ENCODE assay signal across 10 cellular contexts in the genomic region with DNA sequence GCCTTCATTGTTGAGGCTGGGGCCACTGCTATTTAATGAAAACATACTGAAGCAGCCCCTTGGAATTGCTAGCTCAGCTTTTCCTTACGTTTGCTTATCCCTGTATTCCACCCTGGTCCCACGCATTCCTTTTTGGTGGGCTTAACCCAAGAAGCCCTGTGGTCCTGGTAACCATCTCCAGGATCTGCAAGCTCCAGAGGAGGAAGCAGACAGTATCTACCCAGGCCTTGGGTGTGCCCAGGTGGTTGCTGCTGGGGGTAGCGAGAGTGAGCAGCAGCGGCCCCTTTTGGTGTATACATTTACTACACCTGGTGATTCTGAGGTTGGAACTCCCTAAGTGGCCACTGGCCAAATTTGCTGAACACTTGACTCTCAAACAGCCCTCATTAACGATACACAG.
DNase-seq lines count a peak whose midpoint lies in the region; TF ChIP-seq lines count a peak whose summit lies in the region.
"Had no signal": no experiment of that assay in that cellular context is flagged by ENCODE, and none has a peak within 500 bp of the region (broad histone marks: within the 10 kb centered on the region; RNA-seq: fewer than 3 reads in every experiment).

No MANE protein-coding gene starts in this region.

- no peak overlapping the region for H3K4me3 Mint-ChIP-seq in endodermal cell
- H3K4me3 Mint-ChIP-seq: natural killer cell treated with Interleukin-12 subunit alpha and Interleukin-12 subunit beta and Interleukin-15 and Interleukin-18, amount 100 ng/mL, for 72 hours had no signal

- H3K4me1 Mint-ChIP-seq in endodermal cell, result no peaks in the 10 kb centered on the region

- H3K9me3 ChIP-seq in endodermal cell (ENCODE audit: control insufficient read depth, low read length), result no peaks in the 10 kb centered on the region

- no peaks in the 10 kb centered on the region for H3K36me3 Mint-ChIP-seq in endodermal cell (ENCODE audit: low read depth)
- H3K36me3 Mint-ChIP-seq: natural killer cell treated with Interleukin-12 subunit alpha and Interleukin-12 subunit beta and Interleukin-15 and Interleukin-18, amount 100 ng/mL, for 72 hours had no signal

- 0 out of 2 replicates have a peak, but pooled peaks have one; percentile 4 for TF ChIP-seq CTCF in AG10803 (conservative IDR thresholded peaks at IDR 0.05; ENCODE audit: low read length)
- TF ChIP-seq CTCF in GM12865 (IDR thresholded peaks at IDR 0.05; ENCODE audit: insufficient read depth, low read depth, low read length, missing control alignments), result peak; percentile 55
- peak; percentile 85 for TF ChIP-seq CTCF in endodermal cell (conservative IDR thresholded peaks at IDR 0.05)

- H3K9me3 Mint-ChIP-seq in endodermal cell, result peaks cover 3% of the 10 kb centered on the region
- H3K9me3 Mint-ChIP-seq: natural killer cell treated with Interleukin-12 subunit alpha and Interleukin-12 subunit beta and Interleukin-15 and Interleukin-18, amount 100 ng/mL, for 72 hours had no signal

- no peaks in the 10 kb centered on the region for H3K27me3 ChIP-seq in endodermal cell (ENCODE audit: control insufficient read depth, insufficient read depth, low read length, poor library complexity, severe bottlenecking)

- no peak overlapping the region for H3K27ac Mint-ChIP-seq in endodermal cell
- H3K27ac Mint-ChIP-seq: natural killer cell treated with Interleukin-12 subunit alpha and Interleukin-12 subunit beta and Interleukin-15 and Interleukin-18, amount 100 ng/mL, for 72 hours had no signal

- no peaks in the 10 kb centered on the region for H3K4me1 ChIP-seq in endodermal cell (ENCODE audit: control insufficient read depth, insufficient read depth, low read length)

- DNase-seq in AG10803 (ENCODE audit: low read depth), result no peak
- DNase-seq in GM12865 (ENCODE audit: low read depth), result peak; percentile 20
- DNase-seq in NCI-H2029 treated with DMSO at 0.1 percent for 48 hours (lab: John Stamatoyannopoulos, UW), result peak; percentile 63
- peak; percentile 87 for DNase-seq in endodermal cell
- DNase-seq in occipital lobe (lab: John Stamatoyannopoulos, UW), result no peak
- DNase-seq in globus pallidus (ENCODE audit: low spot score), result no peak
- no peak for DNase-seq in stimulated activated naive CD4-positive, alpha-beta T cell treated with Interleukin-2 at 50 U/mL for 16 hours (lab: John Stamatoyannopoulos, UW)
- no peak for DNase-seq in substantia nigra (lab: John Stamatoyannopoulos, UW)
- DNase-seq: activated T-cell treated with anti-CD3 and anti-CD28 coated beads for 4 hours had no signal

- H3K27ac ChIP-seq in endodermal cell (ENCODE audit: low read depth, low read length) (no peak overlapping the region), substantia nigra (ENCODE audit: low read depth, low read length, poor library complexity, severe bottlenecking) (no peak overlapping the region)

- H3K4me3 ChIP-seq in AG10803 (ENCODE audit: low read length), result no peak overlapping the region
- H3K4me3 ChIP-seq in GM12865 (ENCODE audit: low read depth, low read length), result no peak overlapping the region
- H3K4me3 ChIP-seq in endodermal cell (ENCODE audit: low read length), result no peak overlapping the region

- peaks cover under 1% of the 10 kb centered on the region for H3K27me3 Mint-ChIP-seq in endodermal cell (ENCODE audit: insufficient read depth)
- H3K27me3 Mint-ChIP-seq: natural killer cell treated with Interleukin-12 subunit alpha and Interleukin-12 subunit beta and Interleukin-15 and Interleukin-18, amount 100 ng/mL, for 72 hours had no signal

- no peaks in the 10 kb centered on the region for H3K36me3 ChIP-seq in endodermal cell (ENCODE audit: control insufficient read depth, insufficient read depth, low read length)

- H3K9ac ChIP-seq in endodermal cell (ENCODE audit: extremely low read depth, low read length, poor library complexity, severe bottlenecking), result no peak overlapping the region

- WGBS in endodermal cell (ENCODE audit: insufficient coverage in 1 of 2, insufficient read length in 1 of 2), 2 experiments, result 46 to 63% methylated on average over 5 of the region's 5 CpGs

Comparison
In these comparisons a context has a peak if more than half of its experiments do, and no peak if none do; other contexts are left out.
1. DNase-seq: peak in GM12865 (single experiment), NCI-H2029 treated with DMSO at 0.1 percent for 48 hours (single experiment) and endodermal cell (single experiment); none in AG10803 (single experiment), occipital lobe (single experiment), globus pallidus (single experiment), stimulated activated naive CD4-positive, alpha-beta T cell treated with Interleukin-2 at 50 U/mL for 16 hours (single experiment) and substantia nigra (0 of 49).
2. CTCF ChIP-seq: peak in every context shown above with its lines; median percentile 85 in endodermal cell; 55 in GM12865; 4 in AG10803.